In genomic region chr12:20722142-20722541, GRCh38 we compare ENCODE assay signal across 27 cellular contexts. TPM values are rescaled to one million over a fixed set of nuclear protein-coding genes. Genes with fewer than 3 reads are reported as not detected.
DNase-seq lines count a peak whose midpoint lies in the region; ATAC-seq and TF ChIP-seq lines count a peak whose summit lies in the region.
"Had no signal": no experiment of that assay in that cellular context is flagged by ENCODE, and none has a peak within 500 bp of the region (broad histone marks: within the 10 kb centered on the region; RNA-seq: fewer than 3 reads in every experiment).

No MANE protein-coding gene starts in this region.

- H3K9me3 Mint-ChIP-seq in endodermal cell = peaks cover 2% of the 10 kb centered on the region

- TF ChIP-seq POLR2A in transverse colon (IDR thresholded peaks at IDR 0.05) = no peak

- H3K36me3 ChIP-seq in endodermal cell (ENCODE audit: control insufficient read depth, insufficient read depth, low read length) (no peaks in the 10 kb centered on the region), transverse colon (no peaks in the 10 kb centered on the region)
- H3K36me3 ChIP-seq: BLaER1 treated with 17β-estradiol and CSF1 and Interleukin-3, amounts not matched to agents 10 nM and 100 nM had no signal

- no peak overlapping the region for H3K9ac ChIP-seq in endodermal cell (ENCODE audit: extremely low read depth, low read length, poor library complexity, severe bottlenecking)
- H3K9ac ChIP-seq: BLaER1 treated with 17β-estradiol and CSF1 and Interleukin-3, amounts not matched to agents 10 nM and 100 nM; SK-N-SH had no signal

- H3K4me1 ChIP-seq in endodermal cell (ENCODE audit: control insufficient read depth, insufficient read depth, low read length) (no peaks in the 10 kb centered on the region), transverse colon (peaks cover 0 to 7% (median 0%) of the 10 kb centered on the region in 4 donors)
- H3K4me1 ChIP-seq: BLaER1 treated with 17β-estradiol and CSF1 and Interleukin-3, amounts not matched to agents 10 nM and 100 nM; Caco-2 had no signal

- peak overlapping the region; percentile 31 for H3K4me3 ChIP-seq in endodermal cell (ENCODE audit: low read length)
- no peak overlapping the region for H3K4me3 ChIP-seq in transverse colon
- H3K4me3 ChIP-seq: BLaER1 treated with 17β-estradiol and CSF1 and Interleukin-3, amounts not matched to agents 10 nM and 100 nM; K562 had no signal

- H3K9me3 ChIP-seq in endodermal cell (ENCODE audit: control insufficient read depth, low read length) = no peaks in the 10 kb centered on the region
- H3K9me3 ChIP-seq in transverse colon = no peaks in the 10 kb centered on the region
- H3K9me3 ChIP-seq: BLaER1 treated with 17β-estradiol and CSF1 and Interleukin-3, amounts not matched to agents 10 nM and 100 nM; Caco-2; SK-N-SH had no signal

- no peaks in the 10 kb centered on the region for H3K27me3 Mint-ChIP-seq in endodermal cell (ENCODE audit: insufficient read depth)
- H3K27me3 Mint-ChIP-seq: CD4-positive, alpha-beta memory T cell had no signal

- intact Hi-C loops in transverse colon (cut with DNase I; ENCODE audit: low total_unique reads) = no loop called here

- no peak overlapping the region for H3K27ac Mint-ChIP-seq in endodermal cell
- H3K27ac Mint-ChIP-seq: CD4-positive, alpha-beta memory T cell had no signal

- TF ChIP-seq EP300 in transverse colon (IDR thresholded peaks at IDR 0.05; ENCODE audit: low read depth) = no peak

- in situ Hi-C loops in transverse colon (cut with MboI; ENCODE audit: low pct_ligation_motif_present in 1 of 4, low pct_unique_long_range_greater_than_20kb in 1 of 4, low sequenced_read_pairs in 3 of 4) = no loop called here

- peak; percentile 5 for DNase-seq in NCI-H146 (lab: John Stamatoyannopoulos, UW)
- no peak for DNase-seq in NCI-H146 treated with DMSO at 0.1 percent for 48 hours (lab: John Stamatoyannopoulos, UW; ENCODE audit: unreplicated experiment)
- peak; percentile 12 for DNase-seq in HT-29 (ENCODE audit: low spot score)
- no peak for DNase-seq in endodermal cell
- DNase-seq in transverse colon = peak; percentile 12
- no peak for DNase-seq in activated effector memory CD4-positive, alpha-beta T cell treated with Interleukin-2 at 50 U/mL for 16 hours
- DNase-seq: Caco-2; CD4-positive, alpha-beta memory T cell; DMS 273 treated with DMSO at 0.1 percent for 48 hours; EL; GF-D8; H7; MM.1S; NCI-H1048; NCI-H1417 treated with DMSO at 0.1 percent for 48 hours; NCI-H2029; NCI-H2171; NCI-H446 treated with DMSO at 0.1 percent for 48 hours; NCI-H526 treated with DMSO at 0.1 percent for 48 hours; SHP77 treated with DMSO at 0.1 percent for 48 hours; SK-N-SH had no signal

- H3K36me3 Mint-ChIP-seq in endodermal cell (ENCODE audit: low read depth) = no peaks in the 10 kb centered on the region
- H3K36me3 Mint-ChIP-seq: CD4-positive, alpha-beta memory T cell had no signal

- 58 to 70% methylated on average over 1 of the region's 1 CpG for WGBS in endodermal cell (ENCODE audit: insufficient coverage in 1 of 2, insufficient read length in 1 of 2), 2 experiments
- WGBS in transverse colon (ENCODE audit: low coverage in 1 of 2), 2 donors = 35 to 50% methylated on average over 1 of the region's 1 CpG

- H3K4me3 Mint-ChIP-seq in endodermal cell = no peak overlapping the region
- H3K4me3 Mint-ChIP-seq: CD4-positive, alpha-beta memory T cell had no signal

- peaks cover 15% of the 10 kb centered on the region for H3K4me1 Mint-ChIP-seq in endodermal cell
- H3K4me1 Mint-ChIP-seq: CD4-positive, alpha-beta memory T cell had no signal

- TF ChIP-seq CTCF in endodermal cell (conservative IDR thresholded peaks at IDR 0.05) (no peak), transverse colon (IDR thresholded peaks at IDR 0.05) (no peak)

- H3K27ac ChIP-seq in endodermal cell (ENCODE audit: low read depth, low read length) (no peak overlapping the region), transverse colon (no peak overlapping the region)
- H3K27ac ChIP-seq: 22Rv1; BLaER1 treated with 17β-estradiol and CSF1 and Interleukin-3, amounts not matched to agents 10 nM and 100 nM; RWPE1 had no signal

- no peaks in the 10 kb centered on the region for H3K27me3 ChIP-seq in endodermal cell (ENCODE audit: control insufficient read depth, insufficient read depth, low read length, poor library complexity, severe bottlenecking)
- H3K27me3 ChIP-seq in transverse colon = no peaks in the 10 kb centered on the region
- H3K27me3 ChIP-seq: BLaER1 treated with 17β-estradiol and CSF1 and Interleukin-3, amounts not matched to agents 10 nM and 100 nM had no signal

- ATAC-seq in GM19452 (IDR thresholded peaks at IDR 0.05; ENCODE audit: unreplicated experiment) (no peak), HG02588 (IDR thresholded peaks at IDR 0.05; ENCODE audit: unreplicated experiment) (no peak)
- ATAC-seq: K562 had no signal

RNA-seq across cellular contexts. Expression of gene SLCO1C1, which starts 27.0 kb away (rescaled TPM):
- not detected in 2 replicates for total RNA-seq in HT-29 (2014; rRNA removed; shearing (Covaris generic))
- total RNA-seq in endodermal cell (under 1 TPM; 0.57 to 0.64 TPM), transverse colon (1 to 10 TPM in 2 of 4 donors, under 1 TPM in 1, not detected in 1; 0.79 to 5.2 (median 4.0) TPM)
- not detected for polyA plus RNA-seq in endodermal cell (2013, experiment 1 of 2)
- not detected for polyA plus RNA-seq in endodermal cell (2013, experiment 2 of 2)
- total RNA-seq: Caco-2; CD4-positive, alpha-beta memory T cell; H7; K562 had no signal
- polyA plus RNA-seq: CD4-positive, alpha-beta memory T cell; K562 had no signal

Comparison
In these comparisons a context has a peak if more than half of its experiments do, and no peak if none do; other contexts are left out.
1. DNase-seq: peak in NCI-H146 (single experiment), HT-29 (single experiment) and transverse colon (single experiment); none in NCI-H146 treated with DMSO at 0.1 percent for 48 hours (single experiment), endodermal cell (single experiment) and activated effector memory CD4-positive, alpha-beta T cell treated with Interleukin-2 at 50 U/mL for 16 hours (single experiment).